Comparison of ENCODE assay signal across 8 cellular contexts in genomic region chr19:13154241-13154778, GRCh38. TPM values are rescaled to one million over a fixed set of nuclear protein-coding genes. Genes with fewer than 3 reads are reported as not detected.
DNase-seq lines count a peak whose midpoint lies in the region; ATAC-seq and TF ChIP-seq lines count a peak whose summit lies in the region.

No MANE protein-coding gene starts in this region.

- H3K27me3 ChIP-seq in adrenal gland = no peaks in the 10 kb centered on the region

- H3K36me3 Mint-ChIP-seq in HFFc6 (ENCODE audit: low read depth) = peaks cover 39% of the 10 kb centered on the region

- TF ChIP-seq CTCF in C4-2B (conservative IDR thresholded peaks at IDR 0.05) (no peak), HFFc6 (IDR thresholded peaks at IDR 0.05) (no peak), adrenal gland (IDR thresholded peaks at IDR 0.05) (peak in 1 of 6 experiments; percentile 10)

- H3K4me1 Mint-ChIP-seq in HFFc6 (ENCODE audit: low read depth) = peaks cover 40% of the 10 kb centered on the region

- peaks cover 15% of the 10 kb centered on the region for H3K9me3 Mint-ChIP-seq in HFFc6

- peak overlapping the region; percentile 99 for H3K4me3 Mint-ChIP-seq in HFFc6

- 0 to 7% (median 2%) methylated on average over 11 to 21 of the region's 21 CpGs for WGBS in adrenal gland, 4 donors

- no peaks in the 10 kb centered on the region for H3K36me3 ChIP-seq in adrenal gland (replicated peaks in 1 of 2)

- H3K27ac Mint-ChIP-seq in HFFc6 = peak overlapping the region; percentile 99

- peaks cover 16 to 32% of the 10 kb centered on the region in 2 donors for H3K4me1 ChIP-seq in adrenal gland (replicated peaks in 1 of 2)

- peaks cover 56% of the 10 kb centered on the region for H3K27me3 Mint-ChIP-seq in HFFc6 (ENCODE audit: insufficient read depth)

- intact Hi-C loops in adrenal gland (cut with DNase I) = no loop called here
- intact Hi-C loops in cardiac septum (cut with DNase I) = loop anchor here (5.0 kb wide), 5 partner anchors 53 to 683 kb away; partner anchors contain the start of gene JUNB
- intact Hi-C loops in posterior vena cava (cut with DNase I) = loop anchor here in 1 of 2 donors (10.0 kb wide), 1 partner anchor 690 kb away; no protein-coding TSS in a partner anchor

- ATAC-seq in GM21619 (IDR thresholded peaks at IDR 0.05; ENCODE audit: unreplicated experiment) (no peak), GM18907 (IDR thresholded peaks at IDR 0.05; ENCODE audit: unreplicated experiment) (no peak)

- H3K27ac ChIP-seq in C4-2B (peak overlapping the region; percentile 94), adrenal gland (peak overlapping the region; percentile 97 to 99 (median 98))

- DNase-seq in HFFc6 = peak; percentile 86
- peak; percentile 58 for DNase-seq in SK-MEL-5 (ENCODE audit: low read depth, low spot score)
- peak; percentile 91 to 98 (median 96) for DNase-seq in adrenal gland
- DNase-seq in cardiac septum (ENCODE audit: low spot score) = peak; percentile 97
- DNase-seq in posterior vena cava (ENCODE audit: low spot score) = peak; percentile 99

- no peaks in the 10 kb centered on the region for H3K9me3 ChIP-seq in adrenal gland (replicated peaks in 1 of 3)

- peak overlapping the region; percentile 56 to 88 (median 76) for H3K4me3 ChIP-seq in adrenal gland

- in situ Hi-C loops in SK-MEL-5 (cut with HindIII; ENCODE audit: low pct_unique_long_range_greater_than_20kb, low sequenced_read_pairs) = no loop called here

- peak; percentile 40 to 86 for TF ChIP-seq POLR2A in adrenal gland (IDR thresholded peaks at IDR 0.05)

RNA-seq across cellular contexts. Expression of gene IER2, which starts 4.1 kb away (rescaled TPM):
- total RNA-seq in HFFc6 (2021; fragmentation: NEBNext Ultra II Directional; extraction: Animal tissue kit (Norgen Biotek cat#: 25700)) = 10 to 100 TPM; 68.9 to 91.2 (median 87.7) TPM
- total RNA-seq in SK-MEL-5 (2014; rRNA removed; shearing (Covaris generic)) = 7.8 and 8.5 TPM in 2 replicates
- polyA plus RNA-seq in SK-MEL-5 (2015; cell fraction: cytosol; rRNA removed) = 103 TPM in 2 replicates
- polyA plus RNA-seq in SK-MEL-5 (2015; cell fraction: nucleus; rRNA removed) = 74.0 and 74.1 TPM in 2 replicates
- total RNA-seq in adrenal gland (100 to 1,000 TPM in 2 of 8 donors, 10 to 100 TPM in 6; 36.4 to 121 (median 61.8) TPM), cardiac septum (28.4 TPM), posterior vena cava (100 to 1,000 TPM in 1 of 2 donors, 10 to 100 TPM in 1; 73.1 to 130 TPM)
- 100 to 1,000 TPM in 1 of 3 donors, 10 to 100 TPM in 1, 1 to 10 TPM in 1; 7.4 to 120 (median 97.1) TPM for polyA plus RNA-seq in adrenal gland

RNA-seq across cellular contexts. Expression of gene STX10, which starts 4.1 kb away (rescaled TPM):
- total RNA-seq in HFFc6 (2021; fragmentation: NEBNext Ultra II Directional; extraction: Animal tissue kit (Norgen Biotek cat#: 25700)) = 10 to 100 TPM; 48.5 to 63.4 (median 54.0) TPM
- total RNA-seq in SK-MEL-5 (2014; rRNA removed; shearing (Covaris generic)) = 22.0 and 26.1 TPM in 2 replicates
- 33.8 and 39.2 TPM in 2 replicates for polyA plus RNA-seq in SK-MEL-5 (2015; cell fraction: cytosol; rRNA removed)
- 196 and 223 TPM in 2 replicates for polyA plus RNA-seq in SK-MEL-5 (2015; cell fraction: nucleus; rRNA removed)
- total RNA-seq in adrenal gland = 10 to 100 TPM; 30.5 to 90.7 (median 65.0) TPM
- 100 to 1,000 TPM in 2 of 3 donors, 10 to 100 TPM in 1; 16.0 to 182 (median 159) TPM for polyA plus RNA-seq in adrenal gland
- total RNA-seq in cardiac septum = 25.7 TPM
- total RNA-seq in posterior vena cava = 10 to 100 TPM; 31.4 to 39.0 TPM

RNA-seq across cellular contexts. Expression of gene NACC1, which starts 36.2 kb away (rescaled TPM):
- total RNA-seq in HFFc6 (2021; fragmentation: NEBNext Ultra II Directional; extraction: Animal tissue kit (Norgen Biotek cat#: 25700)) = 100 to 1,000 TPM; 126 to 146 (median 139) TPM
- total RNA-seq in SK-MEL-5 (2014; rRNA removed; shearing (Covaris generic)) = 38.9 and 44.2 TPM in 2 replicates
- 80.6 and 131 TPM in 2 replicates for polyA plus RNA-seq in SK-MEL-5 (2015; cell fraction: cytosol; rRNA removed)
- polyA plus RNA-seq in SK-MEL-5 (2015; cell fraction: nucleus; rRNA removed) = 20.1 and 24.8 TPM in 2 replicates
- total RNA-seq in adrenal gland (10 to 100 TPM; 26.7 to 67.0 (median 48.0) TPM), cardiac septum (33.8 TPM), posterior vena cava (10 to 100 TPM; 37.6 to 39.7 TPM)
- 10 to 100 TPM; 12.4 to 47.7 (median 14.8) TPM for polyA plus RNA-seq in adrenal gland

RNA-seq across cellular contexts. Expression of gene TRMT1, which starts 37.8 kb away (rescaled TPM):
- 10 to 100 TPM; 36.3 to 49.9 (median 39.6) TPM for total RNA-seq in HFFc6 (2021; fragmentation: NEBNext Ultra II Directional; extraction: Animal tissue kit (Norgen Biotek cat#: 25700))
- 32.9 and 36.8 TPM in 2 replicates for total RNA-seq in SK-MEL-5 (2014; rRNA removed; shearing (Covaris generic))
- polyA plus RNA-seq in SK-MEL-5 (2015; cell fraction: cytosol; rRNA removed) = 44.7 and 45.1 TPM in 2 replicates
- polyA plus RNA-seq in SK-MEL-5 (2015; cell fraction: nucleus; rRNA removed) = 503 and 597 TPM in 2 replicates
- total RNA-seq in adrenal gland (10 to 100 TPM; 13.4 to 48.0 (median 35.4) TPM), cardiac septum (17.5 TPM), posterior vena cava (10 to 100 TPM; 21.9 to 24.1 TPM)
- 100 to 1,000 TPM in 2 of 3 donors, 10 to 100 TPM in 1; 15.5 to 229 (median 120) TPM for polyA plus RNA-seq in adrenal gland

RNA-seq across cellular contexts. Expression of gene LYL1, which starts 51.7 kb away (rescaled TPM):
- total RNA-seq in HFFc6 (2021; fragmentation: NEBNext Ultra II Directional; extraction: Animal tissue kit (Norgen Biotek cat#: 25700)) = 1 to 10 TPM; 1.5 to 5.1 (median 4.2) TPM
- not detected in 2 replicates for total RNA-seq in SK-MEL-5 (2014; rRNA removed; shearing (Covaris generic))
- 0.21 TPM in 1 of 2 replicates, not detected in the other for polyA plus RNA-seq in SK-MEL-5 (2015; cell fraction: cytosol; rRNA removed)
- not detected in 2 replicates for polyA plus RNA-seq in SK-MEL-5 (2015; cell fraction: nucleus; rRNA removed)
- total RNA-seq in adrenal gland (10 to 100 TPM in 5 of 8 donors, 1 to 10 TPM in 3; 4.3 to 22.5 (median 13.2) TPM), cardiac septum (9.4 TPM), posterior vena cava (10 to 100 TPM in 1 of 2 donors, 1 to 10 TPM in 1; 9.8 to 13.0 TPM)
- polyA plus RNA-seq in adrenal gland = 10 to 100 TPM in 1 of 3 donors, 1 to 10 TPM in 1, under 1 TPM in 1; 0.38 to 18.7 (median 7.9) TPM
